22 cellular contexts compared by ENCODE assay signal in the genomic region with DNA sequence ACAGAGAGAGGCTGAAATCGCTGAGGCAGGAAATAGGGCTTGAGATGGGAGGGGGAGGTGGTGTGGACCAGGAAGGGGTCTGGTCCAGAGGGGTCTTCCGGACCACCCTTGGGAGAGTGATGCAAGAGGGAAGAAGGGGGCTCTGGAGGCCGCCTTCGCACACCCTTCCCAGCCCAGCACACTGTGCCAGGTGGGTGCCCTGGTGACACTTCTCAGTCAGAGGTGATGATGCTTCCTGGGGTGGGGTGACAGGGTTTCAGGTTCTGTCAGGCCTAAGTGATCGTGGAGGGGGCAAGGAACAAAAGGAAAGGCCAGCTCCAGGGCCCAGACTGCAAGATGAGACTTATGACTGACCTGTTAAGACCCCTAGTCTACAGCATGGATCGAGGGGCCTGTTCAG. TPM values are rescaled to one million over a fixed set of nuclear protein-coding genes. Genes with fewer than 3 reads are reported as not detected.
DNase-seq lines count a peak whose midpoint lies in the region; ATAC-seq and TF ChIP-seq lines count a peak whose summit lies in the region.
"Had no signal": no experiment of that assay in that cellular context is flagged by ENCODE, and none has a peak within 500 bp of the region (broad histone marks: within the 10 kb centered on the region; RNA-seq: fewer than 3 reads in every experiment).

No MANE protein-coding gene starts in this region.

- peak; percentile 13 for DNase-seq in activated T-cell treated with anti-CD3 and anti-CD28 coated beads, Interleukin-2, amount 50 U/mL, for 24 hours
- DNase-seq in activated T-cell treated with anti-CD3 and anti-CD28 coated beads, Interleukin-2, amount 50 U/mL, for 4 hours: no peak
- DNase-seq in mesothelial cell of epicardium (ENCODE audit: low spot score in 2 of 2, unreplicated experiment in 2 of 2): no peak
- no peak for DNase-seq in SKM-1 treated with dmso at 0.1 percent for 144 hours (lab: John Stamatoyannopoulos, UW; ENCODE audit: unreplicated experiment)
- no peak for DNase-seq in CD4-positive, alpha-beta T cell
- DNase-seq: activated CD4-positive, alpha-beta T cell treated with anti-CD3 and anti-CD28 coated beads for 1 hour; DMS 273 treated with DMSO at 0.1 percent for 48 hours; dorsolateral prefrontal cortex; foreskin keratinocyte; HFFc6; NCI-H1417 treated with DMSO at 0.1 percent for 48 hours; NCI-H524 treated with DMSO at 0.1 percent for 48 hours; stimulated activated CD4-positive, alpha-beta T cell treated with anti-CD3 and anti-CD28 coated beads, Interleukin-12 subunit alpha, Interleukin-12 subunit beta, amount 100 ng/mL, for 4 hours had no signal

- peaks cover 32 to 88% (median 81%) of the 10 kb centered on the region in 5 donors for H3K4me1 ChIP-seq in subcutaneous abdominal adipose tissue (ENCODE audit: control insufficient read depth in 5 of 5, insufficient read depth in 5 of 5, low read length in 5 of 5)
- H3K4me1 ChIP-seq: foreskin keratinocyte had no signal

- H3K27ac Mint-ChIP-seq in activated T-cell treated with anti-CD3 and anti-CD28 coated beads, Interleukin-2, amount 50 U/mL, for 24 hours: peak overlapping the region; percentile 22
- peak overlapping the region; percentile 44 for H3K27ac Mint-ChIP-seq in mesothelial cell of epicardium
- no peak overlapping the region for H3K27ac Mint-ChIP-seq in CD4-positive, alpha-beta T cell
- H3K27ac Mint-ChIP-seq: HFFc6 had no signal

- H3K4me3 Mint-ChIP-seq in activated T-cell treated with anti-CD3 and anti-CD28 coated beads, Interleukin-2, amount 50 U/mL, for 24 hours: no peak overlapping the region
- H3K4me3 Mint-ChIP-seq in activated T-cell treated with anti-CD3 and anti-CD28 coated beads, Interleukin-2, amount 50 U/mL, for 4 hours: no peak overlapping the region
- no peak overlapping the region for H3K4me3 Mint-ChIP-seq in mesothelial cell of epicardium
- H3K4me3 Mint-ChIP-seq in CD4-positive, alpha-beta T cell: no peak overlapping the region
- H3K4me3 Mint-ChIP-seq: HFFc6; memory B cell; naive thymus-derived CD8-positive, alpha-beta T cell had no signal

- H3K4me3 ChIP-seq in subcutaneous abdominal adipose tissue (ENCODE audit: low read depth in 1 of 5, low read length in 5 of 5): no peak overlapping the region
- H3K4me3 ChIP-seq: dorsolateral prefrontal cortex had no signal

- intact Hi-C loops in CD4-positive, alpha-beta T cell (cut with DNase I, micrococcal nuclease): no loop called here

- no peaks in the 10 kb centered on the region for H3K36me3 Mint-ChIP-seq in activated T-cell treated with anti-CD3 and anti-CD28 coated beads, Interleukin-2, amount 50 U/mL, for 24 hours (ENCODE audit: low read depth)
- no peaks in the 10 kb centered on the region for H3K36me3 Mint-ChIP-seq in activated T-cell treated with anti-CD3 and anti-CD28 coated beads, Interleukin-2, amount 50 U/mL, for 4 hours (ENCODE audit: insufficient read depth)
- no peaks in the 10 kb centered on the region for H3K36me3 Mint-ChIP-seq in mesothelial cell of epicardium
- H3K36me3 Mint-ChIP-seq in CD4-positive, alpha-beta T cell (ENCODE audit: low read depth): no peaks in the 10 kb centered on the region
- H3K36me3 Mint-ChIP-seq: IgD-negative memory B cell; memory B cell; naive thymus-derived CD8-positive, alpha-beta T cell had no signal

- TF ChIP-seq CTCF in VCaP (conservative IDR thresholded peaks at IDR 0.05) (no peak), mesothelial cell of epicardium (IDR thresholded peaks at IDR 0.05; ENCODE audit: unreplicated experiment) (no peak)
- no peak for TF ChIP-seq CTCF in CD4-positive, alpha-beta T cell (IDR thresholded peaks at IDR 0.05)

- POLR2A ChIA-PET in CD4-positive, alpha-beta T cell (lab: Charles Lee): interaction anchor here (1.4 kb wide), 1 partner anchor 20 kb away, joined by 8 read pairs; no protein-coding TSS in a partner anchor

- no peaks in the 10 kb centered on the region for H3K9me3 Mint-ChIP-seq in activated T-cell treated with anti-CD3 and anti-CD28 coated beads, Interleukin-2, amount 50 U/mL, for 24 hours
- H3K9me3 Mint-ChIP-seq in activated T-cell treated with anti-CD3 and anti-CD28 coated beads, Interleukin-2, amount 50 U/mL, for 4 hours: no peaks in the 10 kb centered on the region
- no peaks in the 10 kb centered on the region for H3K9me3 Mint-ChIP-seq in mesothelial cell of epicardium
- no peaks in the 10 kb centered on the region for H3K9me3 Mint-ChIP-seq in CD4-positive, alpha-beta T cell
- H3K9me3 Mint-ChIP-seq: HFFc6; IgD-negative memory B cell; memory B cell; naive thymus-derived CD8-positive, alpha-beta T cell had no signal

- H3K36me3 ChIP-seq in subcutaneous abdominal adipose tissue (ENCODE audit: control insufficient read depth in 5 of 5, insufficient read depth in 5 of 5, low read length in 5 of 5): peaks cover 0 to 14% (median 5%) of the 10 kb centered on the region in 5 donors

- ATAC-seq in activated T-cell treated with anti-CD3 and anti-CD28 coated beads, Interleukin-2, amount 50 U/mL, for 4 hours: no peak
- ATAC-seq in GM18868 (IDR thresholded peaks at IDR 0.05; ENCODE audit: unreplicated experiment): no peak
- no peak for ATAC-seq in CD4-positive, alpha-beta T cell (ENCODE audit: poor library complexity)
- ATAC-seq: foreskin keratinocyte; naive thymus-derived CD8-positive, alpha-beta T cell; SK-N-SH treated with all-trans-retinoic acid at 6 μM for 48 hours had no signal

- H3K27me3 Mint-ChIP-seq in activated T-cell treated with anti-CD3 and anti-CD28 coated beads, Interleukin-2, amount 50 U/mL, for 24 hours: no peaks in the 10 kb centered on the region
- H3K27me3 Mint-ChIP-seq in activated T-cell treated with anti-CD3 and anti-CD28 coated beads, Interleukin-2, amount 50 U/mL, for 4 hours (ENCODE audit: low read depth): peaks cover 3% of the 10 kb centered on the region
- peaks cover 3% of the 10 kb centered on the region for H3K27me3 Mint-ChIP-seq in mesothelial cell of epicardium (ENCODE audit: low read depth)
- H3K27me3 Mint-ChIP-seq in CD4-positive, alpha-beta T cell: no peaks in the 10 kb centered on the region

- H3K27ac ChIP-seq in VCaP: peak overlapping the region; percentile 8; the same call in 1 of the 2 replicates
- H3K27ac ChIP-seq in subcutaneous abdominal adipose tissue (ENCODE audit: low read depth, low read length): peak overlapping the region; percentile 82
- H3K27ac ChIP-seq in CD4-positive, alpha-beta T cell (ENCODE audit: low read depth, low read length): no peak overlapping the region
- H3K27ac ChIP-seq: foreskin keratinocyte, HL-60 had no signal

- CTCF ChIA-PET in CD4-positive, alpha-beta T cell (lab: Charles Lee): no interaction called here

- no peaks in the 10 kb centered on the region for H3K9me3 ChIP-seq in subcutaneous abdominal adipose tissue (ENCODE audit: control insufficient read depth in 5 of 5, low read length in 5 of 5)
- no peaks in the 10 kb centered on the region for H3K9me3 ChIP-seq in CD4-positive, alpha-beta T cell (ENCODE audit: control insufficient read depth, low read length)

- H3K9ac ChIP-seq in subcutaneous abdominal adipose tissue (ENCODE audit: low read length in 5 of 5): peak overlapping the region in 2 of 5 donors; percentile 45 to 52

- H3K27me3 ChIP-seq in subcutaneous abdominal adipose tissue (ENCODE audit: control insufficient read depth in 5 of 5, insufficient read depth in 4 of 5, low read length in 5 of 5): no peaks in the 10 kb centered on the region
- no peaks in the 10 kb centered on the region for H3K27me3 ChIP-seq in CD4-positive, alpha-beta T cell (ENCODE audit: control insufficient read depth, insufficient read depth, low read length)
- H3K27me3 ChIP-seq: dorsolateral prefrontal cortex, foreskin keratinocyte had no signal

- H3K4me1 Mint-ChIP-seq in activated T-cell treated with anti-CD3 and anti-CD28 coated beads, Interleukin-2, amount 50 U/mL, for 24 hours (ENCODE audit: low read depth): no peaks in the 10 kb centered on the region
- H3K4me1 Mint-ChIP-seq in activated T-cell treated with anti-CD3 and anti-CD28 coated beads, Interleukin-2, amount 50 U/mL, for 4 hours (ENCODE audit: low read depth): peaks cover 3% of the 10 kb centered on the region
- H3K4me1 Mint-ChIP-seq in mesothelial cell of epicardium: peaks cover 32% of the 10 kb centered on the region
- H3K4me1 Mint-ChIP-seq in CD4-positive, alpha-beta T cell (ENCODE audit: low read depth): no peaks in the 10 kb centered on the region

RNA-seq across cellular contexts. Expression of a gene that starts 12.7 kb away (rescaled TPM):
- under 1 TPM; 0.05 to 0.24 (median 0.08) TPM for total RNA-seq in activated T-cell treated with anti-CD3 and anti-CD28 coated beads, Interleukin-2, amount 50 U/mL, for 4 hours
- total RNA-seq in mesothelial cell of epicardium: 0.35 to 0.80 TPM (median 0.66 TPM) in 3 replicates
- total RNA-seq in CD4-positive, alpha-beta T cell: under 1 TPM; 0.34 to 0.69 TPM
- total RNA-seq: HFFc6; naive thymus-derived CD8-positive, alpha-beta T cell had no signal

RNA-seq across cellular contexts. Expression of a gene that starts 21.6 kb away (rescaled TPM):
- total RNA-seq in activated T-cell treated with anti-CD3 and anti-CD28 coated beads, Interleukin-2, amount 50 U/mL, for 4 hours: 1 to 10 TPM in 2 of 3 donors, under 1 TPM in 1; 0.46 to 1.4 (median 1.1) TPM
- total RNA-seq in mesothelial cell of epicardium: 4.0 to 5.2 TPM (median 4.6 TPM) in 3 replicates
- total RNA-seq in CD4-positive, alpha-beta T cell: 1 to 10 TPM; 5.3 to 6.6 TPM
- total RNA-seq: foreskin keratinocyte, M059J had no signal

RNA-seq across cellular contexts. Expression of a gene that starts 21.8 kb away (rescaled TPM):
- total RNA-seq in activated T-cell treated with anti-CD3 and anti-CD28 coated beads, Interleukin-2, amount 50 U/mL, for 4 hours: 1 to 10 TPM; 3.6 to 5.0 (median 4.8) TPM
- total RNA-seq in mesothelial cell of epicardium: 4.1 to 6.6 TPM (median 5.3 TPM) in 3 replicates
- 10 to 100 TPM; 13.3 to 13.8 TPM for total RNA-seq in CD4-positive, alpha-beta T cell

RNA-seq across cellular contexts. Expression of a gene that starts 22.4 kb away (rescaled TPM):
- total RNA-seq in activated T-cell treated with anti-CD3 and anti-CD28 coated beads, Interleukin-2, amount 50 U/mL, for 4 hours: 100 to 1,000 TPM; 117 to 130 (median 127) TPM
- 96.2 to 106 TPM (median 104 TPM) in 3 replicates for total RNA-seq in mesothelial cell of epicardium
- 100 to 1,000 TPM; 149 to 157 TPM for total RNA-seq in CD4-positive, alpha-beta T cell

RNA-seq across cellular contexts. Expression of a gene that starts 23.2 kb away (rescaled TPM):
- total RNA-seq in activated T-cell treated with anti-CD3 and anti-CD28 coated beads, Interleukin-2, amount 50 U/mL, for 4 hours: 10 to 100 TPM; 60.2 to 69.1 (median 67.9) TPM
- total RNA-seq in mesothelial cell of epicardium: 235 to 242 TPM (median 240 TPM) in 3 replicates
- 100 to 1,000 TPM; 160 to 163 TPM for total RNA-seq in CD4-positive, alpha-beta T cell
